9 cellular contexts compared by ENCODE assay signal in genomic region chr12:97027482-97027881, GRCh38.
"Had no signal": no experiment of that assay in that cellular context is flagged by ENCODE, and none has a peak within 500 bp of the region (broad histone marks: within the 10 kb centered on the region; RNA-seq: fewer than 3 reads in every experiment).

No MANE protein-coding gene starts in this region.

- H3K27me3 Mint-ChIP-seq: IgD-negative memory B cell had no signal

- H3K9me3 Mint-ChIP-seq: HFFc6 had no signal

- H3K36me3 Mint-ChIP-seq: IgD-negative memory B cell had no signal

- H3K27ac ChIP-seq: GM23248, KMS-11 had no signal

- H3K9me3 ChIP-seq: HAP-1 had no signal

- H3K27ac Mint-ChIP-seq: HFFc6, IgD-negative memory B cell had no signal

- ATAC-seq: HCT116, HepG2 had no signal

- DNase-seq: GM23248, H7, HFFc6, KBM-7 had no signal

- H3K4me3 ChIP-seq: GM23248, HAP-1 had no signal

- H2AFZ ChIP-seq: GM23248 had no signal

- H3K4me1 Mint-ChIP-seq: IgD-negative memory B cell had no signal

- H3K4me3 Mint-ChIP-seq: HFFc6, IgD-negative memory B cell had no signal

- H3K36me3 ChIP-seq: HAP-1 had no signal

- H3K4me2 ChIP-seq: KMS-11 had no signal
